In genomic region chr19:49589391-49589790, GRCh38 we compare ENCODE assay signal across 10 cellular contexts. TPM values are rescaled to one million over a fixed set of nuclear protein-coding genes. Genes with fewer than 3 reads are reported as not detected.
DNase-seq lines count a peak whose midpoint lies in the region; ATAC-seq and TF ChIP-seq lines count a peak whose summit lies in the region.
"Had no signal": no experiment of that assay in that cellular context is flagged by ENCODE, and none has a peak within 500 bp of the region (broad histone marks: within the 10 kb centered on the region; RNA-seq: fewer than 3 reads in every experiment).

No MANE protein-coding gene starts in this region.

- no peaks in the 10 kb centered on the region for H3K9me3 Mint-ChIP-seq in activated naive CD8-positive, alpha-beta T cell treated with anti-CD3 and anti-CD28 coated beads, Interleukin-2, amount 10 ng/mL, durations not matched to agents 7 days and 5 days
- no peaks in the 10 kb centered on the region for H3K9me3 Mint-ChIP-seq in mesothelial cell of epicardium

- no peak overlapping the region for H3K23ac ChIP-seq in mesendoderm (ENCODE audit: low read length)

- H3K9ac ChIP-seq in mesendoderm (ENCODE audit: low read length) = peak overlapping the region; percentile 26

- H3K4me3 Mint-ChIP-seq in activated naive CD8-positive, alpha-beta T cell treated with anti-CD3 and anti-CD28 coated beads, Interleukin-2, amount 10 ng/mL, durations not matched to agents 7 days and 5 days = no peak overlapping the region
- no peak overlapping the region for H3K4me3 Mint-ChIP-seq in mesothelial cell of epicardium

- H3K18ac ChIP-seq in mesendoderm (ENCODE audit: low read length) = peak overlapping the region; percentile 29

- H3K27me3 ChIP-seq in heart right ventricle = no peaks in the 10 kb centered on the region
- H3K27me3 ChIP-seq in mesendoderm (ENCODE audit: insufficient read depth, low read length, poor library complexity) = no peaks in the 10 kb centered on the region
- no peaks in the 10 kb centered on the region for H3K27me3 ChIP-seq in upper lobe of right lung
- H3K27me3 ChIP-seq: BLaER1 treated with 17β-estradiol and CSF1 and Interleukin-3, amounts not matched to agents 10 nM and 100 nM; brain microvascular endothelial cell had no signal

- H2BK5ac ChIP-seq in mesendoderm (ENCODE audit: low read length) = no peak overlapping the region

- no peak overlapping the region for H2BK120ac ChIP-seq in mesendoderm (ENCODE audit: low read depth, low read length)

- peaks cover 6% of the 10 kb centered on the region for H3K79me1 ChIP-seq in mesendoderm (ENCODE audit: low read length)

- H2AK5ac ChIP-seq in mesendoderm (ENCODE audit: low read length) = no peak overlapping the region

- H3K4ac ChIP-seq in mesendoderm (ENCODE audit: low read depth, low read length) = no peak overlapping the region

- TF ChIP-seq CTCF in heart right ventricle (IDR thresholded peaks at IDR 0.05) (no peak), upper lobe of right lung (IDR thresholded peaks at IDR 0.05) (no peak), mesothelial cell of epicardium (IDR thresholded peaks at IDR 0.05; ENCODE audit: unreplicated experiment) (no peak)

- peaks cover 30% of the 10 kb centered on the region for H3K4me1 Mint-ChIP-seq in activated naive CD8-positive, alpha-beta T cell treated with anti-CD3 and anti-CD28 coated beads, Interleukin-2, amount 10 ng/mL, durations not matched to agents 7 days and 5 days
- peaks cover 20% of the 10 kb centered on the region for H3K4me1 Mint-ChIP-seq in mesothelial cell of epicardium

- POLR2A ChIA-PET in activated naive CD8-positive, alpha-beta T cell treated with anti-CD3 and anti-CD28 coated beads, Interleukin-2, amount 10 ng/mL, durations not matched to agents 7 days and 5 days (lab: Charles Lee) = interaction anchor here (1.3 to 5.3 kb wide), 5 partner anchors 10 to 129 kb away, joined by 3 to 68 read pairs (median 8); partner anchors contain the start of genes NOSIP, PRMT1, PRRG2 and RRAS

- no peak overlapping the region for H4K8ac ChIP-seq in mesendoderm (ENCODE audit: low read depth, low read length)

- H3K27ac Mint-ChIP-seq in activated naive CD8-positive, alpha-beta T cell treated with anti-CD3 and anti-CD28 coated beads, Interleukin-2, amount 10 ng/mL, durations not matched to agents 7 days and 5 days = peak overlapping the region; percentile 69
- no peak overlapping the region for H3K27ac Mint-ChIP-seq in mesothelial cell of epicardium

- DNase-seq in heart right ventricle (no peak), left ventricle myocardium superior (no peak), mesendoderm (no peak), upper lobe of right lung (no peak), iPS-NIHi7 (ENCODE audit: extremely low spot score) (no peak), mesothelial cell of epicardium (ENCODE audit: low spot score in 2 of 2, unreplicated experiment in 2 of 2) (no peak)
- DNase-seq in activated naive CD8-positive, alpha-beta T cell treated with anti-CD3 and anti-CD28 coated beads, Interleukin-2, amount 10 ng/mL, durations not matched to agents 7 days and 5 days = no peak

- no peak for ATAC-seq in heart right ventricle
- ATAC-seq in left ventricle myocardium superior = no peak
- ATAC-seq in activated naive CD8-positive, alpha-beta T cell treated with anti-CD3 and anti-CD28 coated beads, Interleukin-2, amount 10 ng/mL, durations not matched to agents 7 days and 5 days (ENCODE audit: low read depth) = no peak
- ATAC-seq in upper lobe of right lung = no peak
- no peak for ATAC-seq in GM21526 (IDR thresholded peaks at IDR 0.05; ENCODE audit: low FRiP score, unreplicated experiment)

- intact Hi-C loops in heart right ventricle (cut with DNase I) = loop anchor here in 1 of 10 donors (10.0 kb wide), 1 partner anchor 85 kb away; the partner anchor contains the start of gene PRMT1
- intact Hi-C loops in left ventricle myocardium superior (cut with micrococcal nuclease) = no loop called here
- intact Hi-C loops in upper lobe of right lung (cut with DNase I) = no loop called here

- peaks cover 7% of the 10 kb centered on the region for H3K36me3 Mint-ChIP-seq in activated naive CD8-positive, alpha-beta T cell treated with anti-CD3 and anti-CD28 coated beads, Interleukin-2, amount 10 ng/mL, durations not matched to agents 7 days and 5 days
- H3K36me3 Mint-ChIP-seq in mesothelial cell of epicardium = no peaks in the 10 kb centered on the region

- peak overlapping the region in 1 of 10 donors; percentile 74 for H3K4me3 ChIP-seq in heart right ventricle
- H3K4me3 ChIP-seq in mesendoderm (ENCODE audit: low read length) = no peak overlapping the region
- H3K4me3 ChIP-seq in upper lobe of right lung = peak overlapping the region; percentile 85

- H3K27me3 Mint-ChIP-seq in activated naive CD8-positive, alpha-beta T cell treated with anti-CD3 and anti-CD28 coated beads, Interleukin-2, amount 10 ng/mL, durations not matched to agents 7 days and 5 days = peaks cover 4% of the 10 kb centered on the region
- H3K27me3 Mint-ChIP-seq in mesothelial cell of epicardium (ENCODE audit: low read depth) = no peaks in the 10 kb centered on the region

- no peaks in the 10 kb centered on the region for H3K9me3 ChIP-seq in heart right ventricle
- no peaks in the 10 kb centered on the region for H3K9me3 ChIP-seq in upper lobe of right lung
- H3K9me3 ChIP-seq: BLaER1 treated with 17β-estradiol and CSF1 and Interleukin-3, amounts not matched to agents 10 nM and 100 nM had no signal

- H3K4me2 ChIP-seq in mesendoderm (ENCODE audit: low read length) = peak overlapping the region; percentile 3

- H3K36me3 ChIP-seq in heart right ventricle (peaks cover 0 to 10% (median 5%) of the 10 kb centered on the region in 9 donors), mesendoderm (ENCODE audit: control insufficient read depth, insufficient read depth, low read length) (no peaks in the 10 kb centered on the region), upper lobe of right lung (peaks cover 5% of the 10 kb centered on the region)

- H3K27ac ChIP-seq in heart right ventricle = peak overlapping the region in 9 of 10 donors; percentile 85 to 98 (median 92)
- H3K27ac ChIP-seq in mesendoderm (ENCODE audit: low read depth, low read length) = no peak overlapping the region
- H3K27ac ChIP-seq in upper lobe of right lung = peak overlapping the region; percentile 24

- 86 to 87% methylated on average over 4 to 5 of the region's 5 CpGs for WGBS in heart right ventricle, 2 donors
- no CpG with 5 or more reads among the region's 5 CpGs for WGBS in mesendoderm (ENCODE audit: extremely low coverage, insufficient coverage, low lambda C conversion rate)

- H3K79me2 ChIP-seq in mesendoderm (ENCODE audit: control insufficient read depth, insufficient read depth, low read length) = peaks cover 23% of the 10 kb centered on the region

- H3K4me1 ChIP-seq in heart right ventricle (peaks cover 6 to 36% (median 20%) of the 10 kb centered on the region in 9 donors), mesendoderm (ENCODE audit: control insufficient read depth, low read depth, low read length) (no peaks in the 10 kb centered on the region), upper lobe of right lung (peaks cover 6% of the 10 kb centered on the region)

- no peak overlapping the region for H2BK15ac ChIP-seq in mesendoderm (replicated peaks; ENCODE audit: low read depth)

- peak overlapping the region; percentile 69 for H3K56ac ChIP-seq in mesendoderm (ENCODE audit: low read length)

- no peak overlapping the region for H4K5ac ChIP-seq in mesendoderm (ENCODE audit: low read length)

RNA-seq across cellular contexts. Expression of gene PRR12, which starts 1.6 kb away (rescaled TPM):
- total RNA-seq in heart right ventricle (10 to 100 TPM; 11.2 to 19.2 (median 16.7) TPM), left ventricle myocardium superior (15.6 TPM), upper lobe of right lung (30.9 TPM), mesothelial cell of epicardium (53.3 to 58.5 TPM (median 54.2 TPM) in 3 replicates)
- 10 to 100 TPM in 1 of 2 donors, 1 to 10 TPM in 1; 5.2 to 11.1 TPM for polyA plus RNA-seq in heart right ventricle
- 10 to 100 TPM; 49.7 TPM for total RNA-seq in activated naive CD8-positive, alpha-beta T cell treated with anti-CD3 and anti-CD28 coated beads, Interleukin-2, amount 10 ng/mL, durations not matched to agents 7 days and 5 days
- 20.3 TPM for polyA plus RNA-seq in mesendoderm (2013, experiment 1 of 2)
- polyA plus RNA-seq in mesendoderm (2013, experiment 2 of 2) = 20.4 TPM

RNA-seq across cellular contexts. Expression of gene PRRG2, which starts 8.3 kb away (rescaled TPM):
- 1 to 10 TPM in 1 of 10 donors, under 1 TPM in 9; 0.34 to 1.0 (median 0.57) TPM for total RNA-seq in heart right ventricle
- polyA plus RNA-seq in heart right ventricle = 1 to 10 TPM; 1.1 to 2.4 TPM
- total RNA-seq in left ventricle myocardium superior = 1.3 TPM
- 1 to 10 TPM; 1.5 to 2.3 TPM for total RNA-seq in activated naive CD8-positive, alpha-beta T cell treated with anti-CD3 and anti-CD28 coated beads, Interleukin-2, amount 10 ng/mL, durations not matched to agents 7 days and 5 days
- polyA plus RNA-seq in mesendoderm (2013, experiment 1 of 2) = 2.1 TPM
- 2.8 TPM for polyA plus RNA-seq in mesendoderm (2013, experiment 2 of 2)
- 10.1 TPM for total RNA-seq in upper lobe of right lung
- total RNA-seq in mesothelial cell of epicardium = 0.87 to 1.4 TPM (median 1.1 TPM) in 3 replicates

RNA-seq across cellular contexts. Expression of gene NOSIP, which starts 9.0 kb away (rescaled TPM):
- 10 to 100 TPM; 38.0 to 53.9 (median 45.1) TPM for total RNA-seq in heart right ventricle
- polyA plus RNA-seq in heart right ventricle = 100 to 1,000 TPM in 1 of 2 donors, 10 to 100 TPM in 1; 82.6 to 120 TPM
- 46.7 TPM for total RNA-seq in left ventricle myocardium superior
- total RNA-seq in activated naive CD8-positive, alpha-beta T cell treated with anti-CD3 and anti-CD28 coated beads, Interleukin-2, amount 10 ng/mL, durations not matched to agents 7 days and 5 days = 100 to 1,000 TPM; 122 to 125 TPM
- 54.8 TPM for polyA plus RNA-seq in mesendoderm (2013, experiment 1 of 2)
- 56.3 TPM for polyA plus RNA-seq in mesendoderm (2013, experiment 2 of 2)
- total RNA-seq in upper lobe of right lung = 48.7 TPM
- total RNA-seq in mesothelial cell of epicardium = 53.3 to 60.7 TPM (median 60.1 TPM) in 3 replicates

RNA-seq across cellular contexts. Expression of gene RRAS, which starts 50.6 kb away (rescaled TPM):
- total RNA-seq in heart right ventricle (100 to 1,000 TPM in 7 of 10 donors, 10 to 100 TPM in 3; 90.4 to 141 (median 113) TPM), left ventricle myocardium superior (100 TPM), upper lobe of right lung (138 TPM), mesothelial cell of epicardium (26.0 to 28.6 TPM (median 26.9 TPM) in 3 replicates)
- polyA plus RNA-seq in heart right ventricle = 100 to 1,000 TPM; 208 to 215 TPM
- 10 to 100 TPM; 12.3 to 14.9 TPM for total RNA-seq in activated naive CD8-positive, alpha-beta T cell treated with anti-CD3 and anti-CD28 coated beads, Interleukin-2, amount 10 ng/mL, durations not matched to agents 7 days and 5 days
- polyA plus RNA-seq in mesendoderm (2013, experiment 1 of 2) = 7.3 TPM
- 8.4 TPM for polyA plus RNA-seq in mesendoderm (2013, experiment 2 of 2)

RNA-seq across cellular contexts. Expression of gene SCAF1, which starts 52.6 kb away (rescaled TPM):
- 10 to 100 TPM; 41.6 to 60.5 (median 45.2) TPM for total RNA-seq in heart right ventricle
- 10 to 100 TPM; 20.2 to 25.8 TPM for polyA plus RNA-seq in heart right ventricle
- total RNA-seq in left ventricle myocardium superior = 44.9 TPM
- total RNA-seq in activated naive CD8-positive, alpha-beta T cell treated with anti-CD3 and anti-CD28 coated beads, Interleukin-2, amount 10 ng/mL, durations not matched to agents 7 days and 5 days = 10 to 100 TPM; 64.7 to 66.9 TPM
- 42.4 TPM for polyA plus RNA-seq in mesendoderm (2013, experiment 1 of 2)
- 44.6 TPM for polyA plus RNA-seq in mesendoderm (2013, experiment 2 of 2)
- 67.9 TPM for total RNA-seq in upper lobe of right lung
- total RNA-seq in mesothelial cell of epicardium = 87.3 to 89.9 TPM (median 88.9 TPM) in 3 replicates
